Comparison of ENCODE assay signal across 18 cellular contexts in genomic region chr12:32265461-32265860, GRCh38.
DNase-seq lines count a peak whose midpoint lies in the region; ATAC-seq and TF ChIP-seq lines count a peak whose summit lies in the region.
"Had no signal": no experiment of that assay in that cellular context is flagged by ENCODE, and none has a peak within 500 bp of the region (broad histone marks: within the 10 kb centered on the region; RNA-seq: fewer than 3 reads in every experiment).

No MANE protein-coding gene starts in this region.

- H4K91ac ChIP-seq in trophoblast cell (ENCODE audit: low read depth, low read length), result no peak overlapping the region

- no peak overlapping the region for H2AK5ac ChIP-seq in trophoblast cell (ENCODE audit: low read length)

- peak overlapping the region; percentile 81 for H3K4me2 ChIP-seq in BLaER1
- no peak overlapping the region for H3K4me2 ChIP-seq in trophoblast cell (ENCODE audit: low read length)

- H3K79me1 ChIP-seq in trophoblast cell (ENCODE audit: low read length), result no peaks in the 10 kb centered on the region

- no peak overlapping the region for H4K12ac ChIP-seq in trophoblast cell (ENCODE audit: low read depth, low read length)

- TF ChIP-seq CTCF in WERI-Rb-1 (IDR thresholded peaks at IDR 0.05; ENCODE audit: low read depth, low read length), result no peak
- TF ChIP-seq CTCF in coronary artery (IDR thresholded peaks at IDR 0.05), result no peak

- H3K27ac ChIP-seq in BLaER1 (peak overlapping the region; percentile 96), WERI-Rb-1 (peak overlapping the region; percentile 70), coronary artery (no peak overlapping the region), trophoblast cell (ENCODE audit: low read depth, low read length) (no peak overlapping the region)
- H3K27ac ChIP-seq: colonic mucosa, lower lobe of right lung had no signal

- no peaks in the 10 kb centered on the region for H3K79me2 ChIP-seq in trophoblast cell (ENCODE audit: control insufficient read depth, insufficient read depth, low read length, poor library complexity)

- H3K27me3 Mint-ChIP-seq in naive B cell, result no peaks in the 10 kb centered on the region
- H3K27me3 Mint-ChIP-seq: activated CD4-positive, alpha-beta T cell treated with anti-CD3 and anti-CD28 coated beads, Interleukin-2, amount 10 ng/mL, durations not matched to agents 24 days and 14 days; activated naive CD4-positive, alpha-beta T cell treated with anti-CD3 and anti-CD28 coated beads, Interleukin-2, amount 10 ng/mL, durations not matched to agents 7 days and 5 days; progenitor cell of endocrine pancreas had no signal

- peak overlapping the region; percentile 98 to 100 (median 98) for H3K27ac Mint-ChIP-seq in naive B cell
- H3K27ac Mint-ChIP-seq: activated CD4-positive, alpha-beta T cell treated with anti-CD3 and anti-CD28 coated beads, Interleukin-2, amount 10 ng/mL, durations not matched to agents 24 days and 14 days; activated naive CD4-positive, alpha-beta T cell treated with anti-CD3 and anti-CD28 coated beads, Interleukin-2, amount 10 ng/mL, durations not matched to agents 7 days and 5 days; progenitor cell of endocrine pancreas; T-helper 1 cell treated with Interleukin-12 subunit alpha and Interleukin-12 subunit beta and Interleukin-4 antibody, amounts not matched to agents 30 μg/mL and 1 μg/mL, for 36 hours had no signal

- ATAC-seq in GM21367 (IDR thresholded peaks at IDR 0.05; ENCODE audit: unreplicated experiment), result peak; percentile 4
- no peak for ATAC-seq in naive B cell (ENCODE audit: low read depth in 2 of 2)
- ATAC-seq in HG03521 (IDR thresholded peaks at IDR 0.05; ENCODE audit: unreplicated experiment), result no peak

- H3K36me3 Mint-ChIP-seq in naive B cell, result peaks cover 0 to 11% of the 10 kb centered on the region in 2 donors
- H3K36me3 Mint-ChIP-seq: activated naive CD4-positive, alpha-beta T cell treated with anti-CD3 and anti-CD28 coated beads, Interleukin-2, amount 10 ng/mL, durations not matched to agents 7 days and 5 days had no signal

- H3K9me3 ChIP-seq in BLaER1, result no peaks in the 10 kb centered on the region
- H3K9me3 ChIP-seq in WERI-Rb-1 (ENCODE audit: severe bottlenecking), result no peaks in the 10 kb centered on the region
- H3K9me3 ChIP-seq in trophoblast cell (ENCODE audit: insufficient read depth, low read depth, low read length), result no peaks in the 10 kb centered on the region
- H3K9me3 ChIP-seq: colonic mucosa, lower lobe of right lung, sigmoid colon had no signal

- no CpG with 5 or more reads among the region's 7 CpGs for WGBS in trophoblast cell (ENCODE audit: extremely low coverage, insufficient coverage, insufficient read length)

- H3K36me3 ChIP-seq in BLaER1 (peaks cover 8% of the 10 kb centered on the region), WERI-Rb-1 (no peaks in the 10 kb centered on the region; the same call in 1 of the 2 replicates), trophoblast cell (ENCODE audit: control insufficient read depth in 1 of 2, insufficient read depth in 2 of 2, low read length in 2 of 2) (no peaks in the 10 kb centered on the region)
- H3K36me3 ChIP-seq: colonic mucosa, lower lobe of right lung, sigmoid colon had no signal

- DNase-seq in WERI-Rb-1, result no peak
- no peak for DNase-seq in naive B cell
- no peak for DNase-seq in coronary artery (ENCODE audit: low spot score)
- DNase-seq in SHP77 treated with DMSO at 0.1 percent for 48 hours (lab: John Stamatoyannopoulos, UW), result no peak
- no peak for DNase-seq in trophoblast cell
- DNase-seq: activated CD4-positive, alpha-beta T cell treated with anti-CD3 and anti-CD28 coated beads, Interleukin-2, amount 10 ng/mL, durations not matched to agents 24 days and 14 days; activated naive CD4-positive, alpha-beta T cell treated with anti-CD3 and anti-CD28 coated beads, Interleukin-2, amount 10 ng/mL, durations not matched to agents 7 days and 5 days; amniotic stem cell; colonic mucosa; DMS79 treated with DMSO at 0.1 percent for 48 hours; endodermal cell; lower lobe of right lung; sigmoid colon had no signal

- H3K9me3 Mint-ChIP-seq in naive B cell, result peaks cover 0 to 10% (median 0%) of the 10 kb centered on the region in 7 donors
- H3K9me3 Mint-ChIP-seq: activated naive CD4-positive, alpha-beta T cell treated with anti-CD3 and anti-CD28 coated beads, Interleukin-2, amount 10 ng/mL, durations not matched to agents 7 days and 5 days; endodermal cell; T-helper 1 cell treated with Interleukin-12 subunit alpha and Interleukin-12 subunit beta and Interleukin-4 antibody, amounts not matched to agents 30 μg/mL and 1 μg/mL, for 36 hours had no signal

- peak overlapping the region; percentile 45 to 89 (median 82) for H3K4me3 Mint-ChIP-seq in naive B cell
- H3K4me3 Mint-ChIP-seq: activated CD4-positive, alpha-beta T cell treated with anti-CD3 and anti-CD28 coated beads, Interleukin-2, amount 10 ng/mL, durations not matched to agents 24 days and 14 days; activated naive CD4-positive, alpha-beta T cell treated with anti-CD3 and anti-CD28 coated beads, Interleukin-2, amount 10 ng/mL, durations not matched to agents 7 days and 5 days; endodermal cell; T-helper 1 cell treated with Interleukin-12 subunit alpha and Interleukin-12 subunit beta and Interleukin-4 antibody, amounts not matched to agents 30 μg/mL and 1 μg/mL, for 36 hours had no signal

- H3K18ac ChIP-seq in trophoblast cell (ENCODE audit: low read length), result no peak overlapping the region

- H4K20me1 ChIP-seq in BLaER1, result no peaks in the 10 kb centered on the region

- no peak overlapping the region for H3K4ac ChIP-seq in trophoblast cell (ENCODE audit: low read depth, low read length)

- no peak overlapping the region for H2BK120ac ChIP-seq in trophoblast cell (ENCODE audit: insufficient read depth, low read length, poor library complexity)

- no peak overlapping the region for H2BK12ac ChIP-seq in trophoblast cell (ENCODE audit: low read length)

- no peak overlapping the region for H2BK5ac ChIP-seq in trophoblast cell (ENCODE audit: low read depth, low read length, poor library complexity)

- H3K27me3 ChIP-seq in BLaER1, result no peaks in the 10 kb centered on the region
- no peaks in the 10 kb centered on the region for H3K27me3 ChIP-seq in WERI-Rb-1 (ENCODE audit: insufficient read depth, low read depth, severe bottlenecking)
- no peaks in the 10 kb centered on the region for H3K27me3 ChIP-seq in trophoblast cell (ENCODE audit: insufficient read depth, low read length)
- H3K27me3 ChIP-seq: colonic mucosa, sigmoid colon had no signal

- H3K14ac ChIP-seq in trophoblast cell (ENCODE audit: low read length), result no peak overlapping the region

- H3K4me3 ChIP-seq in BLaER1, result peak overlapping the region; percentile 49; the same call in 1 of the 2 replicates
- H3K4me3 ChIP-seq in WERI-Rb-1 (ENCODE audit: low read depth, low read length), result no peak overlapping the region
- no peak overlapping the region for H3K4me3 ChIP-seq in coronary artery
- H3K4me3 ChIP-seq in trophoblast cell (ENCODE audit: low read depth, low read length), result no peak overlapping the region
- H3K4me3 ChIP-seq: colonic mucosa, lower lobe of right lung, sigmoid colon had no signal

- peak overlapping the region; percentile 75 for H3K9ac ChIP-seq in BLaER1
- H3K9ac ChIP-seq in trophoblast cell (ENCODE audit: low read length), result no peak overlapping the region

- no peak overlapping the region for H4K8ac ChIP-seq in trophoblast cell (ENCODE audit: low read depth, low read length)

- H2AFZ ChIP-seq in trophoblast cell (ENCODE audit: insufficient read depth, low read length, poor library complexity), result no peak overlapping the region

- H3K4me1 Mint-ChIP-seq in naive B cell, result peaks cover 38 to 52% (median 39%) of the 10 kb centered on the region in 3 donors
- H3K4me1 Mint-ChIP-seq: activated CD4-positive, alpha-beta T cell treated with anti-CD3 and anti-CD28 coated beads, Interleukin-2, amount 10 ng/mL, durations not matched to agents 24 days and 14 days had no signal

- H3K4me1 ChIP-seq in BLaER1 (peaks cover 52% of the 10 kb centered on the region), trophoblast cell (ENCODE audit: control insufficient read depth in 1 of 2, insufficient read depth in 2 of 2, low read length in 2 of 2) (peaks cover 0 to 5% of the 10 kb centered on the region in 2 experiments)
- H3K4me1 ChIP-seq: colonic mucosa, lower lobe of right lung, sigmoid colon had no signal

- no peak overlapping the region for H3K23ac ChIP-seq in trophoblast cell (ENCODE audit: low read length)

Comparison
In these comparisons a context has a peak if more than half of its experiments do, and no peak if none do; other contexts are left out.
1. H3K27ac ChIP-seq: peak in BLaER1 (single experiment) and WERI-Rb-1 (single experiment); none in coronary artery (0 of 2) and trophoblast cell (single experiment).